ENCODE assay signal across 9 cellular contexts in genomic region chr22:23888615-23889401, GRCh38. TPM values are rescaled to one million over a fixed set of nuclear protein-coding genes. Genes with fewer than 3 reads are reported as not detected.
DNase-seq lines count a peak whose midpoint lies in the region; ATAC-seq and TF ChIP-seq lines count a peak whose summit lies in the region.
"Had no signal": no experiment of that assay in that cellular context is flagged by ENCODE, and none has a peak within 500 bp of the region (broad histone marks: within the 10 kb centered on the region; RNA-seq: fewer than 3 reads in every experiment).

No MANE protein-coding gene starts in this region.

- DNase-seq in 8988T = peak; percentile 40
- DNase-seq in naive thymus-derived CD4-positive, alpha-beta T cell = no peak
- DNase-seq in activated CD8-positive, alpha-beta memory T cell treated with anti-CD3 and anti-CD28 coated beads for 24 hours = no peak
- no peak for DNase-seq in activated naive CD4-positive, alpha-beta T cell (lab: John Stamatoyannopoulos, UW)
- DNase-seq: activated T-cell treated with anti-CD3 and anti-CD28 coated beads, Interleukin-2, amount 50 U/mL, for 24 hours had no signal

- H3K4me1 Mint-ChIP-seq in naive thymus-derived CD4-positive, alpha-beta T cell = peaks cover 9 to 17% (median 12%) of the 10 kb centered on the region in 7 donors

- CTCF ChIA-PET in HEK293 (lab: Yijun Ruan, JAX) = interaction anchor here (0.5 to 2.9 kb wide), 15 partner anchors 10 to 617 kb away, joined by 3 to 9 read pairs (median 5); no protein-coding TSS in a partner anchor
- CTCF ChIA-PET in naive thymus-derived CD4-positive, alpha-beta T cell (lab: Charles Lee) = interaction anchor here (0.5 to 0.8 kb wide), 2 partner anchors 25 to 71 kb away, joined by 4 read pairs; no protein-coding TSS in a partner anchor

- no peak overlapping the region for H3K4me3 ChIP-seq in HEK293 (ENCODE audit: low read depth, low read length)
- no peak overlapping the region for H3K4me3 ChIP-seq in iPS-15b (ENCODE audit: low read depth, low read length)
- no peak overlapping the region for H3K4me3 ChIP-seq in naive thymus-derived CD4-positive, alpha-beta T cell (ENCODE audit: low read length)

- H3K27me3 ChIP-seq in iPS-15b (ENCODE audit: control insufficient read depth, insufficient read depth, low read length) = no peaks in the 10 kb centered on the region
- H3K27me3 ChIP-seq in naive thymus-derived CD4-positive, alpha-beta T cell (ENCODE audit: control insufficient read depth in 2 of 2, insufficient read depth in 2 of 2, low read length in 2 of 2) = no peaks in the 10 kb centered on the region

- POLR2A ChIA-PET in HEK293 (lab: Yijun Ruan, JAX) = interaction anchor here (0.5 to 1.8 kb wide), 8 partner anchors 16 to 1978 kb away, joined by 3 to 10 read pairs (median 6); partner anchors contain the start of gene SLC2A11
- POLR2A ChIA-PET in naive thymus-derived CD4-positive, alpha-beta T cell (lab: Charles Lee) = interaction anchor here (0.6 kb wide), 1 partner anchor 122 kb away, joined by 3 read pairs; no protein-coding TSS in a partner anchor

- H3K27me3 Mint-ChIP-seq in naive thymus-derived CD4-positive, alpha-beta T cell = no peaks in the 10 kb centered on the region
- H3K27me3 Mint-ChIP-seq: activated T-cell treated with anti-CD3 and anti-CD28 coated beads, Interleukin-2, amount 50 U/mL, for 24 hours had no signal

- H3K4me1 ChIP-seq in HEK293 (ENCODE audit: control insufficient read depth, insufficient read depth, low read length) (peaks cover 4% of the 10 kb centered on the region; the same call in 1 of the 2 replicates), iPS-15b (ENCODE audit: control insufficient read depth, insufficient read depth, low read length) (peaks cover 7% of the 10 kb centered on the region)
- peaks cover 6 to 7% of the 10 kb centered on the region in 2 donors for H3K4me1 ChIP-seq in naive thymus-derived CD4-positive, alpha-beta T cell (ENCODE audit: control insufficient read depth in 2 of 2, insufficient read depth in 2 of 2, low read length in 2 of 2)

- TF ChIP-seq CTCF in HEK293 (tag by site-specific recombination; IDR thresholded peaks at IDR 0.05) = peak; percentile 78

- H3K9ac ChIP-seq in iPS-15b (ENCODE audit: low read depth, low read length) = peak overlapping the region; percentile 24

- H3K27ac ChIP-seq in HEK293 (ENCODE audit: extremely low read depth, low read depth, low read length) = no peak overlapping the region
- peak overlapping the region; percentile 76 for H3K27ac ChIP-seq in angular gyrus (ENCODE audit: low read depth, low read length)
- H3K27ac ChIP-seq in naive thymus-derived CD4-positive, alpha-beta T cell (ENCODE audit: low read depth, low read length) = no peak overlapping the region

- H3K36me3 Mint-ChIP-seq in naive thymus-derived CD4-positive, alpha-beta T cell = peaks cover 0 to 8% (median 0%) of the 10 kb centered on the region in 5 donors

- no peaks in the 10 kb centered on the region for H3K9me3 ChIP-seq in HEK293 (ENCODE audit: control insufficient read depth, insufficient read depth, low read depth, low read length)
- peaks cover 5% of the 10 kb centered on the region for H3K9me3 ChIP-seq in iPS-15b (ENCODE audit: control insufficient read depth, insufficient read depth, low read length)
- H3K9me3 ChIP-seq in naive thymus-derived CD4-positive, alpha-beta T cell (ENCODE audit: control insufficient read depth in 2 of 3, low read length in 3 of 3) = no peaks in the 10 kb centered on the region

- peaks cover 0 to 1% (median 0%) of the 10 kb centered on the region in 11 donors for H3K9me3 Mint-ChIP-seq in naive thymus-derived CD4-positive, alpha-beta T cell
- H3K9me3 Mint-ChIP-seq: activated T-cell treated with anti-CD3 and anti-CD28 coated beads, Interleukin-2, amount 50 U/mL, for 24 hours had no signal

- H3K36me3 ChIP-seq in HEK293 (ENCODE audit: control insufficient read depth in 2 of 2, insufficient read depth in 1 of 2, low read length in 2 of 2) = no peaks in the 10 kb centered on the region
- peaks cover 2% of the 10 kb centered on the region for H3K36me3 ChIP-seq in iPS-15b (ENCODE audit: control insufficient read depth, insufficient read depth, low read length)
- no peaks in the 10 kb centered on the region for H3K36me3 ChIP-seq in naive thymus-derived CD4-positive, alpha-beta T cell (ENCODE audit: control insufficient read depth in 2 of 3, insufficient read depth in 3 of 3, low read length in 3 of 3)

- no peak overlapping the region for H3K4me3 Mint-ChIP-seq in naive thymus-derived CD4-positive, alpha-beta T cell
- H3K4me3 Mint-ChIP-seq: activated T-cell treated with anti-CD3 and anti-CD28 coated beads, Interleukin-2, amount 50 U/mL, for 24 hours had no signal

- no peak overlapping the region for H3K27ac Mint-ChIP-seq in naive thymus-derived CD4-positive, alpha-beta T cell
- H3K27ac Mint-ChIP-seq: activated T-cell treated with anti-CD3 and anti-CD28 coated beads, Interleukin-2, amount 50 U/mL, for 24 hours had no signal

- no peak for ATAC-seq in naive thymus-derived CD4-positive, alpha-beta T cell
- ATAC-seq in esophagus mucosa = no peak

- intact Hi-C loops in naive thymus-derived CD4-positive, alpha-beta T cell (cut with micrococcal nuclease) = no loop called here

TF ChIP-seq in HEK293, 187 proteins besides CTCF, POLR2A, EP300 and RAD21:
- TF ChIP-seq ZNF654 (tag by site-specific recombination; IDR thresholded peaks at IDR 0.05; ENCODE audit: low read depth) (peak; percentile 45), ZNF133 (tag by site-specific recombination; IDR thresholded peaks at IDR 0.05) (no peak), GLIS2 (tag by site-specific recombination; IDR thresholded peaks at IDR 0.05) (peak; percentile 42; the same call in 1 of the 2 replicates), GLIS1 (tag by site-specific recombination; IDR thresholded peaks at IDR 0.05) (peak; percentile 67), ZSCAN18 (tag by site-specific recombination; IDR thresholded peaks at IDR 0.05) (no peak)

RNA-seq across cellular contexts. Expression of gene MIF, which starts 5.4 kb away (rescaled TPM):
- 1,000 to 10,000 TPM in 1 of 5 experiments, 100 to 1,000 TPM in 4; 179 to 1,010 (median 197) TPM for total RNA-seq in naive thymus-derived CD4-positive, alpha-beta T cell
- 1,000 to 10,000 TPM in 1 of 2 donors, 100 to 1,000 TPM in 1; 945 to 1,099 TPM for polyA plus RNA-seq in naive thymus-derived CD4-positive, alpha-beta T cell
- total RNA-seq in esophagus mucosa = 956 TPM

RNA-seq across cellular contexts. Expression of gene SLC2A11, which starts 31.1 kb away (rescaled TPM):
- 10 to 100 TPM; 10.5 to 29.7 (median 14.7) TPM for total RNA-seq in naive thymus-derived CD4-positive, alpha-beta T cell
- 1 to 10 TPM; 5.9 to 8.3 TPM for polyA plus RNA-seq in naive thymus-derived CD4-positive, alpha-beta T cell
- 1.2 TPM for total RNA-seq in esophagus mucosa

RNA-seq across cellular contexts. Expression of gene DERL3, which starts 50.0 kb away (rescaled TPM):
- 10 to 100 TPM in 1 of 5 experiments, 1 to 10 TPM in 4; 1.6 to 16.2 (median 6.5) TPM for total RNA-seq in naive thymus-derived CD4-positive, alpha-beta T cell
- polyA plus RNA-seq in naive thymus-derived CD4-positive, alpha-beta T cell = not detected
- total RNA-seq in esophagus mucosa = 1.5 TPM
